8 cellular contexts compared by ENCODE assay signal in genomic region chr1:225441314-225442119, GRCh38. TPM values are rescaled to one million over a fixed set of nuclear protein-coding genes. Genes with fewer than 3 reads are reported as not detected.
DNase-seq lines count a peak whose midpoint lies in the region; ATAC-seq and TF ChIP-seq lines count a peak whose summit lies in the region.

No MANE protein-coding gene starts in this region.

- H3K9ac ChIP-seq in BLaER1 (peak overlapping the region; percentile 25; the same call in 1 of the 2 replicates), Karpas-422 (ENCODE audit: low read length) (no peak overlapping the region; the same call in 1 of the 2 replicates), fibroblast of lung (ENCODE audit: insufficient read depth, low read length) (no peak overlapping the region)

- 73 to 83% methylated on average over 9 of the region's 9 CpGs for WGBS in thyroid gland, 2 donors

- intact Hi-C loops in thyroid gland (cut with DNase I): no loop called here

- TF ChIP-seq CTCF in fibroblast of lung (conservative IDR thresholded peaks at IDR 0.05 in 1 of 2, IDR thresholded peaks at IDR 0.05 in 1 of 2; ENCODE audit: low read depth in 1 of 2, low read length in 2 of 2) (peak; percentile 19 to 42), thyroid gland (IDR thresholded peaks at IDR 0.05) (no peak)

- peak; percentile 60 for DNase-seq in Karpas-422
- no peak for DNase-seq in fibroblast of lung (ENCODE audit: low read depth in 2 of 2)
- DNase-seq in thyroid gland: no peak
- no peak for DNase-seq in HCEC 1CT
- no peak for DNase-seq in NCI-H1930 (lab: John Stamatoyannopoulos, UW)

- H3K79me2 ChIP-seq in Karpas-422 (ENCODE audit: low read length) (no peaks in the 10 kb centered on the region), fibroblast of lung (ENCODE audit: control insufficient read depth, insufficient read depth, low read length) (no peaks in the 10 kb centered on the region)

- H3K4me1 ChIP-seq in BLaER1: peaks cover 61% of the 10 kb centered on the region
- peaks cover 39% of the 10 kb centered on the region for H3K4me1 ChIP-seq in Karpas-422 (ENCODE audit: low read length)
- peaks cover 10% of the 10 kb centered on the region for H3K4me1 ChIP-seq in fibroblast of lung (ENCODE audit: control insufficient read depth, extremely low read depth, insufficient read depth, low read length)
- peaks cover 15 to 36% of the 10 kb centered on the region in 2 donors for H3K4me1 ChIP-seq in thyroid gland

- H2AFZ ChIP-seq in Karpas-422 (ENCODE audit: low read length): no peak overlapping the region
- H2AFZ ChIP-seq in fibroblast of lung (ENCODE audit: low read length): no peak overlapping the region

- ATAC-seq in GM19324 (IDR thresholded peaks at IDR 0.05; ENCODE audit: low FRiP score, unreplicated experiment): peak; percentile 61
- no peak for ATAC-seq in HG02870 (IDR thresholded peaks at IDR 0.05; ENCODE audit: unreplicated experiment)

- peak overlapping the region; percentile 51 for H3K27ac ChIP-seq in BLaER1
- no peak overlapping the region for H3K27ac ChIP-seq in Karpas-422 (ENCODE audit: low read length)
- H3K27ac ChIP-seq in fibroblast of lung (ENCODE audit: insufficient read depth, low read length): no peak overlapping the region
- H3K27ac ChIP-seq in thyroid gland: peak overlapping the region in 1 of 3 donors; percentile 29

- H3K9me3 ChIP-seq in BLaER1: no peaks in the 10 kb centered on the region
- H3K9me3 ChIP-seq in Karpas-422 (ENCODE audit: low read length): no peaks in the 10 kb centered on the region
- H3K9me3 ChIP-seq in fibroblast of lung (ENCODE audit: control insufficient read depth, insufficient read depth, low read depth, low read length): no peaks in the 10 kb centered on the region
- no peaks in the 10 kb centered on the region for H3K9me3 ChIP-seq in thyroid gland

- TF ChIP-seq POLR2A in thyroid gland (IDR thresholded peaks at IDR 0.05): no peak

- H3K27me3 ChIP-seq in BLaER1 (no peaks in the 10 kb centered on the region), Karpas-422 (ENCODE audit: low read length) (no peaks in the 10 kb centered on the region), fibroblast of lung (ENCODE audit: control insufficient read depth, insufficient read depth, low read length) (no peaks in the 10 kb centered on the region), thyroid gland (no peaks in the 10 kb centered on the region)

- no peak overlapping the region for H3K4me3 ChIP-seq in BLaER1
- H3K4me3 ChIP-seq in Karpas-422 (ENCODE audit: low read length): no peak overlapping the region
- no peak overlapping the region for H3K4me3 ChIP-seq in fibroblast of lung (replicated peaks in 1 of 4; ENCODE audit: control extremely low read depth in 1 of 4, insufficient read depth in 1 of 4, low read depth in 3 of 4, low read length in 4 of 4)
- H3K4me3 ChIP-seq in thyroid gland (replicated peaks in 1 of 3): no peak overlapping the region

- H3K36me3 ChIP-seq in BLaER1 (no peaks in the 10 kb centered on the region), Karpas-422 (ENCODE audit: insufficient read depth, low read length) (no peaks in the 10 kb centered on the region), fibroblast of lung (ENCODE audit: control insufficient read depth, insufficient read depth, low read length) (no peaks in the 10 kb centered on the region), thyroid gland (no peaks in the 10 kb centered on the region)

- peak overlapping the region; percentile 81 for H3K4me2 ChIP-seq in BLaER1
- H3K4me2 ChIP-seq in Karpas-422 (ENCODE audit: low read depth, low read length, poor library complexity, severe bottlenecking): peak overlapping the region; percentile 40
- no peak overlapping the region for H3K4me2 ChIP-seq in fibroblast of lung (ENCODE audit: extremely low read depth, insufficient read depth, low read length)

- no peaks in the 10 kb centered on the region for H4K20me1 ChIP-seq in BLaER1
- no peaks in the 10 kb centered on the region for H4K20me1 ChIP-seq in Karpas-422 (ENCODE audit: insufficient read depth, low read depth, low read length)
- no peaks in the 10 kb centered on the region for H4K20me1 ChIP-seq in fibroblast of lung (ENCODE audit: control insufficient read depth, extremely low read depth, insufficient read depth, low read length)

- no peaks in the 10 kb centered on the region for H3K9me2 ChIP-seq in Karpas-422 (replicated peaks; ENCODE audit: insufficient read depth, low read length)

RNA-seq across cellular contexts. Expression of gene LBR, which starts 13.7 kb away (rescaled TPM):
- 66.0 and 157 TPM in 2 replicates for total RNA-seq in Karpas-422 (2014; rRNA removed; shearing (Covaris generic); ENCODE audit: low replicate concordance)
- total RNA-seq in fibroblast of lung (33.9 and 39.5 TPM in 2 replicates), thyroid gland (10 to 100 TPM; 33.1 to 46.7 (median 36.8) TPM)
- 34.1 and 39.0 TPM in 2 replicates for polyA plus RNA-seq in fibroblast of lung
- polyA plus RNA-seq in fibroblast of lung (2012): 19.5 and 23.9 TPM in 2 replicates
- polyA minus RNA-seq in fibroblast of lung (ENCODE audit: low replicate concordance): 30.4 and 41.9 TPM in 2 replicates

Comparison
In these comparisons a context has a peak if more than half of its experiments do, and no peak if none do; other contexts are left out.
1. CTCF ChIP-seq: peak in fibroblast of lung (2 of 2); none in thyroid gland (0 of 6).